Comparison of ENCODE assay signal across 14 cellular contexts in the genomic region with DNA sequence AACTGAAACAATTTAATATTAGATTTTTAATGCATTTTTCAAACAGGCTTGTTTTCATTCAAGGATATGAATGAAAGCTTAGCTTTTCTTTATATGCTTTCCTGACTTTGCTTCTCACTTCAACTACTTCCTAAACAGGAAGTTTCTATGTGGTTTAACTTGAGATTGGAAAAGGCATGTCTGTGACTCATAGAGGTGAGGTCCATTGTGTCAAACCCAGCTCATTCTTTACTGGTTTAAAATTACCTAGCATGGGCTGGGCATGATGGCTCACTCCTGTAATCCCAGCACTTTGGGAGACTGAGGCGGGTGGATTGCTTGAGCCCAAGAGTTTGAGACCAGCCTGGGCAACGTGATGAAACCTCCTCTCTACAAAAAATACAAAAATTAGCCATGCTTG. TPM values are rescaled to one million over a fixed set of nuclear protein-coding genes. Genes with fewer than 3 reads are reported as not detected.
DNase-seq lines count a peak whose midpoint lies in the region; ATAC-seq and TF ChIP-seq lines count a peak whose summit lies in the region.
"Had no signal": no experiment of that assay in that cellular context is flagged by ENCODE, and none has a peak within 500 bp of the region (broad histone marks: within the 10 kb centered on the region; RNA-seq: fewer than 3 reads in every experiment).

No MANE protein-coding gene starts in this region.

- H3K4me3 ChIP-seq in HUES48 (ENCODE audit: low read depth, low read length) (no peak overlapping the region), astrocyte of the spinal cord (ENCODE audit: low read depth, low read length) (no peak overlapping the region)

- peak overlapping the region; percentile 67 for H3K27ac Mint-ChIP-seq in Calu3 (ENCODE audit: unreplicated experiment)
- H3K27ac Mint-ChIP-seq in mesothelial cell of epicardium: no peak overlapping the region
- H3K27ac Mint-ChIP-seq: HFFc6 had no signal

- H3K9me3 Mint-ChIP-seq in Calu3 (ENCODE audit: low read depth, unreplicated experiment): peaks cover 6% of the 10 kb centered on the region
- peaks cover 21% of the 10 kb centered on the region for H3K9me3 Mint-ChIP-seq in mesothelial cell of epicardium

- in situ Hi-C loops in astrocyte of the spinal cord (cut with HindIII; ENCODE audit: low sequenced_read_pairs): no loop called here

- H3K4me1 ChIP-seq in HUES48 (ENCODE audit: control insufficient read depth, insufficient read depth, low read length): 0 out of 2 replicates have a peak, but pooled peaks cover 12% of the 10 kb centered on the region

- H3K4me3 Mint-ChIP-seq in Calu3 (ENCODE audit: low read depth, unreplicated experiment) (no peak overlapping the region), mesothelial cell of epicardium (no peak overlapping the region)
- H3K4me3 Mint-ChIP-seq: HFFc6 had no signal

- no peaks in the 10 kb centered on the region for H3K27me3 ChIP-seq in HUES48 (ENCODE audit: control insufficient read depth, insufficient read depth, low read length)

- peaks cover 2% of the 10 kb centered on the region; the same call in 1 of the 2 replicates for H3K9me3 ChIP-seq in HUES48 (ENCODE audit: control insufficient read depth, insufficient read depth, low read length)

- TF ChIP-seq CTCF in Calu3 (IDR thresholded peaks at IDR 0.05; ENCODE audit: unreplicated experiment) (no peak), astrocyte of the spinal cord (IDR thresholded peaks at IDR 0.05; ENCODE audit: low read depth, low read length) (no peak), mesothelial cell of epicardium (IDR thresholded peaks at IDR 0.05; ENCODE audit: unreplicated experiment) (no peak)

- H3K36me3 Mint-ChIP-seq in Calu3 (ENCODE audit: insufficient read depth, unreplicated experiment): no peaks in the 10 kb centered on the region
- H3K36me3 Mint-ChIP-seq in mesothelial cell of epicardium: peaks cover 24% of the 10 kb centered on the region

- ATAC-seq in GM18517 (IDR thresholded peaks at IDR 0.05; ENCODE audit: unreplicated experiment) (no peak), Right ventricle myocardium inferior (no peak)
- ATAC-seq: activated CD4-positive, CD25-positive, alpha-beta regulatory T cell treated with anti-CD3 and anti-CD28 coated beads, Interleukin-2, amount 50 U/mL, for 24 hours had no signal

- H3K27ac ChIP-seq in HUES48 (ENCODE audit: low read depth, low read length): peak overlapping the region; percentile 12

- intact Hi-C loops in Calu3 (cut with micrococcal nuclease; ENCODE audit: unreplicated experiment): no loop called here
- intact Hi-C loops in Right ventricle myocardium inferior (cut with DNase I): no loop called here

- peaks cover 29% of the 10 kb centered on the region for H3K4me1 Mint-ChIP-seq in Calu3 (ENCODE audit: low read depth, unreplicated experiment)
- H3K4me1 Mint-ChIP-seq in mesothelial cell of epicardium: no peaks in the 10 kb centered on the region

- DNase-seq in Calu3 (peak; percentile 51), astrocyte of the spinal cord (ENCODE audit: low read depth, low spot score) (peak; percentile 48), kidney tubule cell (ENCODE audit: low spot score) (peak; percentile 91), mesothelial cell of epicardium (ENCODE audit: low spot score in 2 of 2, unreplicated experiment in 2 of 2) (no peak), Right ventricle myocardium inferior (ENCODE audit: missing footprints) (no peak)
- DNase-seq in stimulated activated CD4-positive, alpha-beta T cell treated with anti-CD3 and anti-CD28 coated beads, Interleukin-4, amount 100 ng/mL, for 24 hours: no peak
- DNase-seq: activated naive CD4-positive, alpha-beta T cell treated with Interleukin-2 at 50 U/mL for 16 hours; central memory CD4-positive, alpha-beta T cell; HFFc6; NCI-H1417 treated with DMSO at 0.1 percent for 48 hours; nucleus accumbens had no signal

- BruUV-seq in Calu3 (replicated peaks; lab: Mats Ljungman, UMichigan): no TSS peak

- H3K9ac ChIP-seq in HUES48 (ENCODE audit: low read depth, low read length): no peak overlapping the region

- H3K27me3 Mint-ChIP-seq in Calu3 (ENCODE audit: unreplicated experiment) (no peaks in the 10 kb centered on the region), mesothelial cell of epicardium (ENCODE audit: low read depth) (no peaks in the 10 kb centered on the region)

- no peaks in the 10 kb centered on the region for H3K36me3 ChIP-seq in HUES48 (ENCODE audit: control insufficient read depth, insufficient read depth, low read length)

- CTCF ChIA-PET in Calu3 (lab: Charles Lee): interaction anchor here (0.7 to 1.5 kb wide), 2 partner anchors 31 to 50 kb away, joined by 3 read pairs; no protein-coding TSS in a partner anchor

RNA-seq across cellular contexts. Expression of gene EFHC1, which starts 34.4 kb away (rescaled TPM):
- total RNA-seq in Calu3 (2022) (18.1 and 25.6 TPM in 2 replicates), mesothelial cell of epicardium (33.0 to 36.1 TPM (median 34.4 TPM) in 3 replicates), Right ventricle myocardium inferior (4.8 TPM)

Comparison
In these comparisons a context has a peak if more than half of its experiments do, and no peak if none do; other contexts are left out.
1. DNase-seq: peak in Calu3 (single experiment), astrocyte of the spinal cord (single experiment) and kidney tubule cell (single experiment); none in mesothelial cell of epicardium (0 of 2), stimulated activated CD4-positive, alpha-beta T cell treated with anti-CD3 and anti-CD28 coated beads, Interleukin-4, amount 100 ng/mL, for 24 hours (single experiment) and Right ventricle myocardium inferior (single experiment).